18 cellular contexts compared by ENCODE assay signal in the genomic region with DNA sequence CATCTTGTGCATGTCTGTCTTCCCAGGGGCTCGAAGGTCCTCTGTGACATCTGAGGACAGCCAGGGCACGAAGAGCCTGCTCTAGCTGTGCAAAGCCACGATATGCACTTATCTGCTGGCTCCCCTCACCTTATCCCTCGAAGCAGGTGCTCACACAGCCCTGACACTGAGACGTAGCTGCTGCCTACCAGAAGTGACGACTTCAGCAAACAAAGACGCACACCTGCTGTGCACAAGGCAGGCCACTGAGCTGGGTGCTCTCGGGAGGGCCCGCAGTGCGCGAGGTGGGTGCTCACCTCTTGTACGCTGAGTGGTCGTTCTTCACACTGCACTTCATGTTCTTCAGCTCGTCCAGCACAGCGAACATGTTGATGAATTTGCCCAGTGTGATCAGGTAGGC. TPM values are rescaled to one million over a fixed set of nuclear protein-coding genes. Genes with fewer than 3 reads are reported as not detected.
DNase-seq lines count a peak whose midpoint lies in the region; ATAC-seq, FAIRE-seq and TF ChIP-seq lines count a peak whose summit lies in the region.
"Had no signal": no experiment of that assay in that cellular context is flagged by ENCODE, and none has a peak within 500 bp of the region (broad histone marks: within the 10 kb centered on the region; RNA-seq: fewer than 3 reads in every experiment).

No MANE protein-coding gene starts in this region.

- H3K4me2 ChIP-seq in H1 (ENCODE audit: insufficient read depth in 1 of 2, low read depth in 2 of 2, low read length in 2 of 2), result no peak overlapping the region
- H3K4me2 ChIP-seq: BLaER1 treated with 17β-estradiol and CSF1 and Interleukin-3, amounts not matched to agents 10 nM and 100 nM had no signal

- 90% methylated on average over 15 of the region's 15 CpGs; no CpG with 5 or more reads in 1 of the 2 experiments for WGBS in H1 (ENCODE audit: extremely low coverage in 1 of 2, insufficient coverage in 1 of 2, insufficient read length in 1 of 2, insufficient replicate concordance in 2 of 2, low coverage in 1 of 2, low lambda C conversion rate in 2 of 2, missing lambda C conversion rate in 1 of 2), 2 experiments

- H3K27ac ChIP-seq in H1 (ENCODE audit: low read depth, low read length), result no peak overlapping the region
- H3K27ac ChIP-seq: BLaER1 treated with 17β-estradiol and CSF1 and Interleukin-3, amounts not matched to agents 10 nM and 100 nM had no signal

- H3K4me3 Mint-ChIP-seq in mesothelial cell of epicardium, result no peak overlapping the region
- H3K4me3 Mint-ChIP-seq: CD8-positive, alpha-beta memory T cell had no signal

- no peak for TF ChIP-seq RAD21 in H1 (IDR thresholded peaks at IDR 0.05 in 1 of 2, conservative IDR thresholded peaks at IDR 0.05 in 1 of 2; ENCODE audit: low read depth in 2 of 2, low read length in 2 of 2)

- peaks cover 0 to 3% (median 0%) of the 10 kb centered on the region in 4 experiments; a peak in 2 of 7 replicates for H3K4me1 ChIP-seq in H1 (replicated peaks in 1 of 4; ENCODE audit: control insufficient read depth in 3 of 4, insufficient read depth in 4 of 4, low read length in 3 of 4)

- no peaks in the 10 kb centered on the region for H3K4me1 Mint-ChIP-seq in mesothelial cell of epicardium
- H3K4me1 Mint-ChIP-seq: CD8-positive, alpha-beta memory T cell had no signal

- ATAC-seq in GM18873 (IDR thresholded peaks at IDR 0.05; ENCODE audit: low FRiP score, unreplicated experiment), result no peak

- H3K56ac ChIP-seq in H1 (replicated peaks; ENCODE audit: insufficient read length, low read depth, low read length), result no peak overlapping the region

- H3K9ac ChIP-seq in H1 (replicated peaks in 1 of 4; ENCODE audit: extremely low read depth in 1 of 4, low read depth in 3 of 4, low read length in 3 of 4), result no peak overlapping the region
- H3K9ac ChIP-seq: BLaER1 treated with 17β-estradiol and CSF1 and Interleukin-3, amounts not matched to agents 10 nM and 100 nM had no signal

- H2AFZ ChIP-seq in H1 (ENCODE audit: low read length), result no peak overlapping the region

- peak; percentile 24 to 81 (median 55) for DNase-seq in NCI-H1417 (lab: John Stamatoyannopoulos, UW)
- no peak for DNase-seq in NCI-H1417 treated with DMSO at 0.1 percent for 48 hours (lab: John Stamatoyannopoulos, UW)
- DNase-seq in NCI-H1105 treated with DMSO at 0.1 percent for 48 hours (lab: John Stamatoyannopoulos, UW), result peak; percentile 28
- peak; percentile 66 for DNase-seq in NCI-H510A treated with DMSO at 0.1 percent for 48 hours (lab: John Stamatoyannopoulos, UW)
- DNase-seq in H1 (ENCODE audit: low read depth in 1 of 2, low spot score in 2 of 2), result no peak
- no peak for DNase-seq in GM19239 (ENCODE audit: insufficient read length, low spot score)
- no peak for DNase-seq in mesothelial cell of epicardium (ENCODE audit: low spot score in 2 of 2, unreplicated experiment in 2 of 2)
- DNase-seq: 8988T; CD8-positive, alpha-beta memory T cell; IMR-90; Kasumi-1; NCI-H1436; NCI-H2171; NCI-H526; NK-92 treated with Interleukin-12 subunit alpha and Interleukin-12 subunit beta, amount 100 ng/mL, for 24 hours; T-helper 2 cell had no signal

- H4K5ac ChIP-seq in H1 (ENCODE audit: insufficient read length, low read depth, low read length), result no peak overlapping the region

- no peak for FAIRE-seq in H1 (lab: Jason Lieb, UNC)
- FAIRE-seq in GM19239 (lab: Jason Lieb, UNC), result no peak

- TF ChIP-seq CTCF in H1 (IDR thresholded peaks at IDR 0.05; ENCODE audit: control extremely low read depth in 1 of 3, insufficient read depth in 1 of 3, low read depth in 1 of 3, low read length in 3 of 3) (no peak), mesothelial cell of epicardium (IDR thresholded peaks at IDR 0.05; ENCODE audit: unreplicated experiment) (no peak)

- no peaks in the 10 kb centered on the region for H3K23me2 ChIP-seq in H1 (ENCODE audit: low read depth, low read length)

- H3K36me3 ChIP-seq in H1 (ENCODE audit: control insufficient read depth in 2 of 4, insufficient read depth in 4 of 4, low read length in 3 of 4), result peaks cover 0 to 6% (median 3%) of the 10 kb centered on the region in 4 experiments; a peak in 2 of 8 replicates

- peak overlapping the region; percentile 24; the same call in 1 of the 2 replicates for H2BK5ac ChIP-seq in H1 (ENCODE audit: low read depth, low read length)

- no peaks in the 10 kb centered on the region for H3K9me3 Mint-ChIP-seq in mesothelial cell of epicardium
- H3K9me3 Mint-ChIP-seq: CD8-positive, alpha-beta memory T cell had no signal

- H3K4ac ChIP-seq in H1 (replicated peaks; ENCODE audit: insufficient read length, low read depth, low read length), result no peak overlapping the region

- H2BK20ac ChIP-seq in H1 (ENCODE audit: low read length), result no peak overlapping the region

- no peak overlapping the region for H3K4me3 ChIP-seq in H1 (ENCODE audit: extremely low read depth in 1 of 4, insufficient read depth in 2 of 4, low read depth in 3 of 4, low read length in 4 of 4)
- H3K4me3 ChIP-seq: BLaER1 treated with 17β-estradiol and CSF1 and Interleukin-3, amounts not matched to agents 10 nM and 100 nM had no signal

- TF ChIP-seq POLR2A in H1 (IDR thresholded peaks at IDR 0.05; ENCODE audit: control extremely low read depth in 1 of 2, low read depth in 2 of 2, low read length in 2 of 2), result no peak

- no peaks in the 10 kb centered on the region for H3K79me1 ChIP-seq in H1 (ENCODE audit: low read depth, low read length)

- H2AK5ac ChIP-seq in H1 (ENCODE audit: low read depth, low read length), result no peak overlapping the region

- H2BK12ac ChIP-seq in H1 (ENCODE audit: low read depth, low read length), result no peak overlapping the region

- POLR2A ChIA-PET in H1 (lab: Charles Lee; ENCODE audit: partially characterized antibody), result no interaction called here

- peaks cover 0 to 4% of the 10 kb centered on the region in 2 experiments; a peak in 2 of 4 replicates for H3K79me2 ChIP-seq in H1 (ENCODE audit: control insufficient read depth in 1 of 2, insufficient read depth in 2 of 2, low read length in 2 of 2)

- peaks cover 3 to 10% of the 10 kb centered on the region in 2 experiments for H4K20me1 ChIP-seq in H1 (replicated peaks in 1 of 2; ENCODE audit: control insufficient read depth in 1 of 2, insufficient read depth in 2 of 2, low read length in 2 of 2)

- H3K9me3 ChIP-seq in H1 (ENCODE audit: insufficient read depth in 2 of 2, low read depth in 1 of 2, low read length in 1 of 2), result no peaks in the 10 kb centered on the region
- H3K9me3 ChIP-seq: BLaER1 treated with 17β-estradiol and CSF1 and Interleukin-3, amounts not matched to agents 10 nM and 100 nM had no signal

- H3K27ac Mint-ChIP-seq in mesothelial cell of epicardium, result no peak overlapping the region

- no peak overlapping the region for H3K18ac ChIP-seq in H1 (ENCODE audit: extremely low read depth, low read length)

- H2BK15ac ChIP-seq in H1 (ENCODE audit: low read length), result no peak overlapping the region

- no peak overlapping the region for H2BK120ac ChIP-seq in H1 (replicated peaks; ENCODE audit: low read depth, low read length)

- no peak for TF ChIP-seq EP300 in H1 (IDR thresholded peaks at IDR 0.05; ENCODE audit: borderline replicate concordance in 1 of 2, low read depth in 2 of 2, low read length in 2 of 2)

- peaks cover 17% of the 10 kb centered on the region for H3K36me3 Mint-ChIP-seq in mesothelial cell of epicardium

- no peak overlapping the region for H4K91ac ChIP-seq in H1 (replicated peaks; ENCODE audit: insufficient read length, low read length)

- H3K23ac ChIP-seq in H1 (ENCODE audit: insufficient read length), result no peak overlapping the region

- H3K14ac ChIP-seq in H1 (ENCODE audit: insufficient read length), result no peak overlapping the region

- CTCF ChIA-PET in H1 (lab: Charles Lee; ENCODE audit: partially characterized antibody), result interaction anchor here (2.1 kb wide), 1 partner anchor 29 kb away, joined by 5 read pairs; no protein-coding TSS in a partner anchor

- H3K27me3 ChIP-seq in H1 (replicated peaks in 1 of 4; ENCODE audit: control insufficient read depth in 3 of 4, extremely low read depth in 1 of 4, insufficient read depth in 3 of 4, low read length in 3 of 4), result no peaks in the 10 kb centered on the region
- H3K27me3 ChIP-seq: BLaER1 treated with 17β-estradiol and CSF1 and Interleukin-3, amounts not matched to agents 10 nM and 100 nM had no signal

- no peaks in the 10 kb centered on the region for H3K27me3 Mint-ChIP-seq in mesothelial cell of epicardium (ENCODE audit: low read depth)

- H4K8ac ChIP-seq in H1 (ENCODE audit: extremely low read depth, insufficient read depth, low read length), result no peak overlapping the region

TF ChIP-seq in H1, 55 proteins besides CTCF, POLR2A, EP300 and RAD21 (continues in another document):
- no peak for TF ChIP-seq GABPA (IDR thresholded peaks at IDR 0.05; ENCODE audit: borderline replicate concordance, insufficient read depth, low read length)
- TF ChIP-seq CHD2 (IDR thresholded peaks at IDR 0.05; ENCODE audit: low read length), result no peak
- no peak for TF ChIP-seq EGR1 (IDR thresholded peaks at IDR 0.05; ENCODE audit: borderline replicate concordance, low read depth, low read length)
- TF ChIP-seq BACH1 (IDR thresholded peaks at IDR 0.05; ENCODE audit: low read length), result no peak
- no peak for TF ChIP-seq CBX5 (IDR thresholded peaks at IDR 0.05; ENCODE audit: low read depth, low read length)
- no peak for TF ChIP-seq TAF1 (IDR thresholded peaks at IDR 0.05; ENCODE audit: low read depth, low read length)
- no peak for TF ChIP-seq SIRT6 (IDR thresholded peaks at IDR 0.05; ENCODE audit: low read length)
- TF ChIP-seq FOSL1 (IDR thresholded peaks at IDR 0.05; ENCODE audit: insufficient read depth, low read depth, low read length), result no peak
- TF ChIP-seq RFX5 (IDR thresholded peaks at IDR 0.05; ENCODE audit: borderline replicate concordance, low read depth, low read length), result no peak
- no peak for TF ChIP-seq CHD1 (IDR thresholded peaks at IDR 0.05; ENCODE audit: low read depth, low read length)
- TF ChIP-seq SAP30 (IDR thresholded peaks at IDR 0.05; ENCODE audit: insufficient read depth, insufficient replicate concordance, low read length), result no peak

RNA-seq across cellular contexts. Expression of a gene that starts 37.3 kb away (rescaled TPM):
- total RNA-seq in H1 (2021; fragmentation: NEBNext Ultra II Directional; extraction: Animal tissue kit (Norgen Biotek cat#: 25700)), result 81.7 and 82.2 TPM in 2 replicates
- 38.6 and 49.8 TPM in 2 replicates for polyA plus RNA-seq in H1 (2011; rRNA removed)
- 39.1 TPM for polyA plus RNA-seq in H1 (2011; cell fraction: cytosol; rRNA removed)
- 51.3 TPM for polyA plus RNA-seq in H1 (2011; cell fraction: nucleus; rRNA removed)
- 38.5 to 52.3 TPM (median 48.5 TPM) in 4 replicates for polyA plus RNA-seq in H1 (2012, experiment 1 of 2)
- 22.2 TPM for polyA plus RNA-seq in H1 (2012, experiment 2 of 2)
- polyA plus RNA-seq in H1 (2013, experiment 1 of 2), result 31.3 TPM
- 28.0 TPM for polyA plus RNA-seq in H1 (2013, experiment 2 of 2)
- 92.3 and 92.5 TPM in 2 replicates for polyA minus RNA-seq in H1 (2011; rRNA and poly(A)+ RNA removed)
- polyA minus RNA-seq in H1 (2011; cell fraction: cytosol; rRNA and poly(A)+ RNA removed), result 21.3 TPM
- 34.5 TPM for polyA minus RNA-seq in H1 (2011; cell fraction: nucleus; rRNA and poly(A)+ RNA removed)
- total RNA-seq in mesothelial cell of epicardium, result 98.3 to 111 TPM (median 105 TPM) in 3 replicates

Comparison
In these comparisons a context has a peak if more than half of its experiments do, and no peak if none do; other contexts are left out.
1. DNase-seq: peak in NCI-H1417 (3 of 3), NCI-H1105 treated with DMSO at 0.1 percent for 48 hours (single experiment) and NCI-H510A treated with DMSO at 0.1 percent for 48 hours (single experiment); none in NCI-H1417 treated with DMSO at 0.1 percent for 48 hours (single experiment), H1 (0 of 2), GM19239 (single experiment) and mesothelial cell of epicardium (0 of 2).